Comparison of ENCODE assay signal across 18 cellular contexts in the genomic region with DNA sequence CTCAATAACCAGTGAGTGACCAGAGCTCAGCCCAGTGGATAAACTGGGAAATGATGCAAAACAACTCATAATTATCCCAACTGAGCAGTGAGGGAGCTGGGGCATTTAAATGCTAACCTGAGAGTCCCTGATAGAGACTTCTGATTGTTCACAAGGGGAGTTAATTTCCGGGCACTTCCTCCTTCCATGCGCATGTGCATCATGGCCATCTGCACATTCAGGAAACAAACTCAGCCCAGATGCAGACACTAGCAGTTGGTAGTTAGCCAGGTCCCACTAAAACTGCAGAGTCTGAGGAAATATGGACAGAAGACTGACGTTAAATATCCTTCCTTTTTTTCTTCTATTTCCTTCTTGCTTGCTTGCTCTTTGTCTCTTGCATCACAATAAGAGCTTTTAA.
DNase-seq lines count a peak whose midpoint lies in the region; ATAC-seq, FAIRE-seq and TF ChIP-seq lines count a peak whose summit lies in the region.
"Had no signal": no experiment of that assay in that cellular context is flagged by ENCODE, and none has a peak within 500 bp of the region (broad histone marks: within the 10 kb centered on the region; RNA-seq: fewer than 3 reads in every experiment).

No MANE protein-coding gene starts in this region.

- POLR2A ChIA-PET in endothelial cell of umbilical vein (lab: Charles Lee) = no interaction called here

- H3K27ac ChIP-seq in endothelial cell of umbilical vein (ENCODE audit: insufficient read depth, low read depth, low read length) (peak overlapping the region; percentile 60), mesenchymal stem cell (ENCODE audit: low read length, poor library complexity, severe bottlenecking) (no peak overlapping the region), sigmoid colon (no peak overlapping the region), left lung (no peak overlapping the region)
- H3K27ac ChIP-seq: SK-N-MC had no signal

- H3K4me2 ChIP-seq in endothelial cell of umbilical vein (ENCODE audit: insufficient read depth, low read length) (no peak overlapping the region), mesenchymal stem cell (ENCODE audit: low read length, poor library complexity, severe bottlenecking) (no peak overlapping the region)

- no peaks in the 10 kb centered on the region for H3K79me1 ChIP-seq in mesenchymal stem cell (replicated peaks; ENCODE audit: low read length, poor library complexity, severe bottlenecking)

- no peaks in the 10 kb centered on the region for H3K79me2 ChIP-seq in endothelial cell of umbilical vein (ENCODE audit: control insufficient read depth, insufficient read depth, low read length)

- H3K14ac ChIP-seq in mesenchymal stem cell (ENCODE audit: low read length in 2 of 2) = no peak overlapping the region

- H3K27me3 ChIP-seq in endothelial cell of umbilical vein (ENCODE audit: control insufficient read depth in 2 of 2, insufficient read depth in 2 of 2, low read length in 2 of 2) (no peaks in the 10 kb centered on the region), mesenchymal stem cell (ENCODE audit: control insufficient read depth in 1 of 2, insufficient read depth in 1 of 2, low read length in 2 of 2) (no peaks in the 10 kb centered on the region), sigmoid colon (no peaks in the 10 kb centered on the region), left lung (no peaks in the 10 kb centered on the region)

- no peak for DNase-seq in Right ventricle myocardium superior
- no peak for DNase-seq in cardiac septum (ENCODE audit: low spot score)
- peak; percentile 53 for DNase-seq in NOMO-1 treated with DMSO at 0.1 percent for 48 hours (lab: John Stamatoyannopoulos, UW; ENCODE audit: unreplicated experiment)
- DNase-seq in endothelial cell of umbilical vein (ENCODE audit: low read depth, low spot score) = peak; percentile 96
- no peak for DNase-seq in mesenchymal stem cell
- DNase-seq in sigmoid colon = no peak
- no peak for DNase-seq in left lung
- DNase-seq: 8988T, Caco-2, NCI-H1417 treated with DMSO at 0.1 percent for 48 hours, NCI-H2029 treated with DMSO at 0.1 percent for 48 hours, NCI-H2171 treated with DMSO at 0.1 percent for 48 hours, NCI-H774 had no signal

- H3K9me3 ChIP-seq in endothelial cell of umbilical vein (replicated peaks; ENCODE audit: control insufficient read depth, insufficient read depth, low read length) (no peaks in the 10 kb centered on the region), mesenchymal stem cell (ENCODE audit: control insufficient read depth, low read length) (no peaks in the 10 kb centered on the region), sigmoid colon (peaks cover 0 to 8% (median 0%) of the 10 kb centered on the region in 4 donors), left lung (peaks cover 0 to 2% of the 10 kb centered on the region in 2 donors)
- H3K9me3 ChIP-seq: Caco-2, HAP-1 had no signal

- H3K9me1 ChIP-seq in endothelial cell of umbilical vein (replicated peaks; ENCODE audit: control insufficient read depth, extremely low read depth, insufficient read depth, low read length) = no peaks in the 10 kb centered on the region

- no peak overlapping the region for H4K91ac ChIP-seq in mesenchymal stem cell (ENCODE audit: low read length)

- no peak overlapping the region for H2AK5ac ChIP-seq in mesenchymal stem cell (ENCODE audit: low read length, severe bottlenecking)

- FAIRE-seq in endothelial cell of umbilical vein (lab: Jason Lieb, UNC) = peak; percentile 86

- H4K8ac ChIP-seq in mesenchymal stem cell (ENCODE audit: low read length) = no peak overlapping the region

- no peaks in the 10 kb centered on the region for H4K20me1 ChIP-seq in endothelial cell of umbilical vein (replicated peaks; ENCODE audit: control insufficient read depth, extremely low read depth, insufficient read depth, low read length)

- TF ChIP-seq CTCF in endothelial cell of umbilical vein (IDR thresholded peaks at IDR 0.05; ENCODE audit: extremely low read depth in 1 of 2, insufficient read depth in 1 of 2, low read depth in 1 of 2, low read length in 2 of 2) (peak in 1 of 2 donors; percentile 20), sigmoid colon (IDR thresholded peaks at IDR 0.05) (no peak), left lung (IDR thresholded peaks at IDR 0.05) (no peak)

- CTCF ChIA-PET in endothelial cell of umbilical vein (lab: Charles Lee) = interaction anchor here (0.6 kb wide), 1 partner anchor 213 kb away, joined by 3 read pairs; no protein-coding TSS in a partner anchor

- intact Hi-C loops in Right ventricle myocardium superior (cut with DNase I) (no loop called here), cardiac septum (cut with DNase I) (no loop called here), endothelial cell of umbilical vein (cut with micrococcal nuclease) (loop anchor here (5.0 kb wide), 1 partner anchor 186 kb away; no protein-coding TSS in a partner anchor), sigmoid colon (cut with DNase I) (no loop called here), left lung (cut with DNase I) (no loop called here)

- no peak overlapping the region for H3K18ac ChIP-seq in mesenchymal stem cell (ENCODE audit: low read depth in 1 of 2, low read length in 2 of 2)

- H3K4me1 ChIP-seq in endothelial cell of umbilical vein (ENCODE audit: control insufficient read depth, extremely low read depth, insufficient read depth, low read length) (peaks cover 30% of the 10 kb centered on the region), mesenchymal stem cell (ENCODE audit: control insufficient read depth, insufficient read depth, low read depth, low read length) (no peaks in the 10 kb centered on the region), sigmoid colon (no peaks in the 10 kb centered on the region), left lung (no peaks in the 10 kb centered on the region)
- H3K4me1 ChIP-seq: Caco-2, HAP-1 had no signal

- H3K36me3 ChIP-seq in endothelial cell of umbilical vein (ENCODE audit: control insufficient read depth in 2 of 2, extremely low read depth in 1 of 2, insufficient read depth in 2 of 2, low read length in 2 of 2) (no peaks in the 10 kb centered on the region), mesenchymal stem cell (ENCODE audit: control insufficient read depth in 1 of 2, insufficient read depth in 2 of 2, low read depth in 1 of 2, low read length in 2 of 2) (no peaks in the 10 kb centered on the region), sigmoid colon (no peaks in the 10 kb centered on the region), left lung (no peaks in the 10 kb centered on the region)
- H3K36me3 ChIP-seq: HAP-1 had no signal

- no TSS peak for BruUV-seq in endothelial cell of umbilical vein (replicated peaks; lab: Mats Ljungman, UMichigan)

- 86% methylated on average over 2 of the region's 3 CpGs for WGBS in mesenchymal stem cell
- 51 to 83% methylated on average over 3 of the region's 3 CpGs for WGBS in sigmoid colon, 2 donors

- no peak overlapping the region for H2BK120ac ChIP-seq in mesenchymal stem cell (ENCODE audit: low read depth, low read length)

- TF ChIP-seq POLR2A in endothelial cell of umbilical vein (IDR thresholded peaks at IDR 0.05; ENCODE audit: low read depth, low read length) (peak; percentile 46), sigmoid colon (IDR thresholded peaks at IDR 0.05) (no peak)

- H2BK12ac ChIP-seq in mesenchymal stem cell (ENCODE audit: low read length in 2 of 2) = no peak overlapping the region

- no peak overlapping the region for H2BK5ac ChIP-seq in mesenchymal stem cell (ENCODE audit: low read depth, low read length, poor library complexity, severe bottlenecking)

- no peak overlapping the region for H2BK15ac ChIP-seq in mesenchymal stem cell (ENCODE audit: low read depth, poor library complexity, severe bottlenecking)

- H3K9ac ChIP-seq in endothelial cell of umbilical vein (replicated peaks; ENCODE audit: extremely low read depth, insufficient read depth, low read length) (no peak overlapping the region), mesenchymal stem cell (ENCODE audit: low read length) (no peak overlapping the region)

- no peak for TF ChIP-seq EP300 in sigmoid colon (IDR thresholded peaks at IDR 0.05)

- no peak overlapping the region for H3K23ac ChIP-seq in mesenchymal stem cell (ENCODE audit: low read length in 2 of 2)

- dilution Hi-C loops in endothelial cell of umbilical vein (cut with MboI; ENCODE audit: extremely low pct_ligation_motif_present, low sequenced_read_pairs) = no loop called here

- peak overlapping the region; percentile 95 for H2AFZ ChIP-seq in endothelial cell of umbilical vein (ENCODE audit: low read depth, low read length)
- no peak overlapping the region for H2AFZ ChIP-seq in mesenchymal stem cell (ENCODE audit: low read depth, low read length)

- no peak overlapping the region for H3K4me3 ChIP-seq in endothelial cell of umbilical vein (replicated peaks in 1 of 3; ENCODE audit: insufficient read depth in 1 of 3, low read depth in 1 of 3, low read length in 3 of 3)
- no peak overlapping the region for H3K4me3 ChIP-seq in mesenchymal stem cell (ENCODE audit: insufficient read depth in 1 of 2, low read depth in 1 of 2, low read length in 2 of 2)
- H3K4me3 ChIP-seq in sigmoid colon = no peak overlapping the region
- no peak overlapping the region for H3K4me3 ChIP-seq in left lung
- H3K4me3 ChIP-seq: HAP-1, SK-N-MC had no signal

- H3K4ac ChIP-seq in mesenchymal stem cell (ENCODE audit: low read depth in 1 of 2, low read length in 2 of 2) = no peak overlapping the region

- ATAC-seq in Right ventricle myocardium superior (ENCODE audit: poor library complexity) (peak; percentile 20), GM19395 (IDR thresholded peaks at IDR 0.05; ENCODE audit: unreplicated experiment) (no peak), left lung (no peak)
- ATAC-seq: Panc1, Right ventricle myocardium inferior had no signal

TF ChIP-seq in endothelial cell of umbilical vein, 7 proteins besides CTCF, POLR2A, EP300 and RAD21:
- no peak for TF ChIP-seq JUN (IDR thresholded peaks at IDR 0.05; ENCODE audit: borderline replicate concordance, insufficient read depth, insufficient read length, low read depth)
- TF ChIP-seq MAX (IDR thresholded peaks at IDR 0.05; ENCODE audit: insufficient read depth, insufficient read length) = no peak
- no peak for TF ChIP-seq POLR2AphosphoS5 (IDR thresholded peaks at IDR 0.05; ENCODE audit: insufficient read depth, low read depth, low read length)
- peak; percentile 31 for TF ChIP-seq GATA2 (IDR thresholded peaks at IDR 0.05; ENCODE audit: insufficient read depth, insufficient read length, low read depth, low read length)
- no peak for TF ChIP-seq MYC (IDR thresholded peaks at IDR 0.05; ENCODE audit: low read depth, low read length)

Comparison
In these comparisons a context has a peak if more than half of its experiments do, and no peak if none do; other contexts are left out.
1. DNase-seq: peak in NOMO-1 treated with DMSO at 0.1 percent for 48 hours (single experiment) and endothelial cell of umbilical vein (single experiment); none in Right ventricle myocardium superior (single experiment), cardiac septum (single experiment), mesenchymal stem cell (single experiment), sigmoid colon (single experiment) and left lung (0 of 2).